Comparison of ENCODE assay signal across 8 cellular contexts in genomic region chr14:92039720-92040430, GRCh38. TPM values are rescaled to one million over a fixed set of nuclear protein-coding genes. Genes with fewer than 3 reads are reported as not detected.
DNase-seq lines count a peak whose midpoint lies in the region; ATAC-seq, FAIRE-seq and TF ChIP-seq lines count a peak whose summit lies in the region.

TSS of gene TRIP11 (minus strand) at chr14:92040059. CDS start at chr14:92039685, 374 bp downstream.

- TF ChIP-seq POLR2A in breast epithelium (IDR thresholded peaks at IDR 0.05): peak; percentile 50

- peaks cover 4% of the 10 kb centered on the region for H3K4me1 ChIP-seq in A673 (ENCODE audit: insufficient read depth, low read length, poor library complexity, severe bottlenecking)
- H3K4me1 ChIP-seq in breast epithelium: peaks cover 0 to 5% of the 10 kb centered on the region in 2 donors
- peaks cover 3% of the 10 kb centered on the region; the same call in 1 of the 2 replicates for H3K4me1 ChIP-seq in iPS-20b (ENCODE audit: insufficient read depth, low read length)
- H3K4me1 ChIP-seq in small intestine (ENCODE audit: control insufficient read depth in 2 of 2, insufficient read depth in 1 of 2, low read depth in 1 of 2, low read length in 1 of 2): peaks cover 0 to 3% of the 10 kb centered on the region in 2 donors

- H3K9ac ChIP-seq in iPS-20b (ENCODE audit: low read depth, low read length): peak within 1 kb of the TSS; percentile 98

- TF ChIP-seq CTCF in A673 (conservative IDR thresholded peaks at IDR 0.05; ENCODE audit: low read depth, low read length) (no peak), VCaP (conservative IDR thresholded peaks at IDR 0.05) (no peak), breast epithelium (IDR thresholded peaks at IDR 0.05) (no peak)

- H3K36me3 ChIP-seq in A673 (ENCODE audit: insufficient read depth, low read length, poor library complexity, severe bottlenecking) (no peaks in the 10 kb centered on the region), breast epithelium (no peaks in the 10 kb centered on the region), iPS-20b (ENCODE audit: insufficient read depth, low read depth, low read length) (no peaks in the 10 kb centered on the region), small intestine (ENCODE audit: control insufficient read depth in 2 of 2, insufficient read depth in 2 of 2, low read length in 2 of 2) (no peaks in the 10 kb centered on the region)

- ATAC-seq in GM18867 (IDR thresholded peaks at IDR 0.05; ENCODE audit: unreplicated experiment): peak; percentile 94
- peak; percentile 85 for ATAC-seq in HG03103 (IDR thresholded peaks at IDR 0.05; ENCODE audit: low read depth, unreplicated experiment)

- BruUV-seq in A673 (replicated peaks; lab: Mats Ljungman, UMichigan): no TSS peak

- POLR2A ChIA-PET in A673 (lab: Charles Lee; ENCODE audit: low non-redundant PET): interaction anchor here (0.6 to 0.9 kb wide), 3 partner anchors 17 to 67 kb away, joined by 3 to 6 read pairs (median 4); partner anchors contain the start of gene ATXN3

- H3K4me3 ChIP-seq in A673 (ENCODE audit: low read depth, low read length, poor library complexity, severe bottlenecking) (peak within 1 kb of the TSS; percentile 81), breast epithelium (peak within 1 kb of the TSS; percentile 70 to 85 (median 84)), iPS-20b (ENCODE audit: low read length) (peak within 1 kb of the TSS; percentile 98), small intestine (ENCODE audit: low read depth in 1 of 2, low read length in 2 of 2) (peak within 1 kb of the TSS; percentile 68 to 82)

- FAIRE-seq in small intestine (lab: Jason Lieb, UNC): no peak

- DNase-seq in A673 (ENCODE audit: low spot score) (peak; percentile 96), NCI-H2171 treated with DMSO at 0.1 percent for 48 hours (lab: John Stamatoyannopoulos, UW) (peak; percentile 90), breast epithelium (ENCODE audit: low spot score in 2 of 2) (peak; percentile 88 to 92), small intestine (peak; percentile 93)

- CTCF ChIA-PET in A673 (lab: Charles Lee): interaction anchor here (0.9 to 1.5 kb wide), 2 partner anchors 43 to 66 kb away, joined by 3 to 6 read pairs; partner anchors contain the start of gene ATXN3

- WGBS in small intestine, 3 donors: 0 to 1% (median 0%) methylated on average over 56 to 57 of the region's 57 CpGs

- peak within 1 kb of the TSS; percentile 89 for H3K27ac ChIP-seq in A673 (ENCODE audit: low read depth, low read length, poor library complexity, severe bottlenecking)
- peak within 1 kb of the TSS; percentile 95 for H3K27ac ChIP-seq in VCaP
- peak within 1 kb of the TSS; percentile 95 to 99 for H3K27ac ChIP-seq in breast epithelium
- peak within 1 kb of the TSS; percentile 89 for H3K27ac ChIP-seq in iPS-20b (ENCODE audit: low read length)
- peak within 1 kb of the TSS; percentile 89 to 96 for H3K27ac ChIP-seq in small intestine (ENCODE audit: low read depth in 1 of 2, low read length in 1 of 2)

- H3K27me3 ChIP-seq in A673 (replicated peaks; ENCODE audit: insufficient read depth, low read depth, low read length, poor library complexity): no peaks in the 10 kb centered on the region
- H3K27me3 ChIP-seq in breast epithelium: no peaks in the 10 kb centered on the region
- H3K27me3 ChIP-seq in iPS-20b (ENCODE audit: insufficient read depth, low read length): no peaks in the 10 kb centered on the region
- no peaks in the 10 kb centered on the region for H3K27me3 ChIP-seq in small intestine (ENCODE audit: control insufficient read depth in 2 of 2, insufficient read depth in 2 of 2, low read length in 2 of 2)

- H3K9me3 ChIP-seq in A673 (ENCODE audit: low read depth, low read length, poor library complexity, severe bottlenecking) (no peaks in the 10 kb centered on the region), breast epithelium (no peaks in the 10 kb centered on the region), iPS-20b (ENCODE audit: insufficient read depth, low read depth, low read length) (no peaks in the 10 kb centered on the region), small intestine (ENCODE audit: control insufficient read depth, low read depth) (no peaks in the 10 kb centered on the region)

- intact Hi-C loops in A673 (cut with micrococcal nuclease; ENCODE audit: unreplicated experiment): no loop called here
- intact Hi-C loops in breast epithelium (cut with DNase I; ENCODE audit: low total_unique reads): no loop called here

RNA-seq across cellular contexts. Expression of gene TRIP11, which starts in this region (rescaled TPM):
- total RNA-seq in A673 (2021): 39.7 and 46.9 TPM in 2 replicates
- 10 to 100 TPM; 39.7 to 64.1 (median 41.1) TPM for total RNA-seq in breast epithelium
- polyA plus RNA-seq in small intestine: 1 to 10 TPM; 3.5 to 6.5 (median 5.4) TPM

Comparison
In these comparisons a context has a peak if more than half of its experiments do, and no peak if none do; other contexts are left out.
1. Peak in every context shown above with its lines: DNase-seq, ATAC-seq, H3K4me3 ChIP-seq and H3K27ac ChIP-seq.